In the genomic region with DNA sequence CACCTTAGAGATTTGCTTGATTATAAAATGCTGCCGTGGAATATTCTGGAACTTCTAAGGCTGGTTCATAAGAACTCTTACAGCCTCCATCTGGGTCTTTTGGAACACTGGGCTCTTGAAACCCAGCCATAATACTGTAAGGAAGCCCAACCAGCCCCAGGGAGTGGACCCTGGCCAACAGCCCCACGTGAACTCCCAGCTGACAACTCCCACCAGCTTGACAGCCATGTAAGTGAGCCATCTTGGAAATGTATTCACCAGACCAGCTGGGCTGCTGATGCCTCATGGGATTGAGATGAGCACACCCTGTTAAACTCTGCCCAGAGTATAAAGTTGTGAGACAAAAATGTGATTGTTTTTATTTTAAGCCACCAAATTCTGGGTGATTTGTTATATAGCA, we compare ENCODE assay signal across 17 cellular contexts.
DNase-seq lines count a peak whose midpoint lies in the region; ATAC-seq and TF ChIP-seq lines count a peak whose summit lies in the region.
"Had no signal": no experiment of that assay in that cellular context is flagged by ENCODE, and none has a peak within 500 bp of the region (broad histone marks: within the 10 kb centered on the region; RNA-seq: fewer than 3 reads in every experiment).

No MANE protein-coding gene starts in this region.

- H3K23ac ChIP-seq in neuronal stem cell (ENCODE audit: low read depth, low read length, poor library complexity): no peak overlapping the region

- H3K4ac ChIP-seq in neuronal stem cell (ENCODE audit: low read length): no peak overlapping the region

- H3K27ac ChIP-seq in heart left ventricle (no peak overlapping the region), heart right ventricle (peak overlapping the region in 1 of 10 donors; percentile 6), neuronal stem cell (replicated peaks; ENCODE audit: low read length) (no peak overlapping the region)
- H3K27ac ChIP-seq: GM23248 had no signal

- no peak overlapping the region for H4K8ac ChIP-seq in neuronal stem cell (ENCODE audit: low read depth, low read length)

- no peak overlapping the region for H2AFZ ChIP-seq in neuronal stem cell (ENCODE audit: low read length)
- H2AFZ ChIP-seq: GM23248 had no signal

- no peak overlapping the region for H2BK5ac ChIP-seq in neuronal stem cell (ENCODE audit: low read length)

- DNase-seq in heart left ventricle (peak in 4 of 5 donors; percentile 46 to 65 (median 58)), heart right ventricle (peak; percentile 18 to 51), left ventricle myocardium superior (peak; percentile 76), neuronal stem cell (ENCODE audit: low spot score) (no peak), NCI-H2107 treated with DMSO at 0.1 percent for 48 hours (lab: John Stamatoyannopoulos, UW; ENCODE audit: unreplicated experiment) (no peak)
- DNase-seq in effector CD4-positive, alpha-beta T cell: no peak
- DNase-seq: C1 segment of cervical spinal cord; Calu3; CD4-positive, alpha-beta memory T cell; COR-L47; DMS53; DMS79 treated with DMSO at 0.1 percent for 48 hours; GF-D8; GM23248; H7; HCEC 1CT had no signal

- H3K4me3 ChIP-seq in heart left ventricle (no peak overlapping the region), heart right ventricle (no peak overlapping the region), neuronal stem cell (ENCODE audit: low read length in 2 of 2) (no peak overlapping the region)
- H3K4me3 ChIP-seq: GM23248 had no signal

- H2BK120ac ChIP-seq in neuronal stem cell (ENCODE audit: low read depth, low read length): no peak overlapping the region

- 47 to 66% (median 62%) methylated on average over 2 of the region's 2 CpGs for WGBS in heart left ventricle, 4 donors
- WGBS in heart right ventricle, 2 donors: 46 to 65% methylated on average over 2 of the region's 2 CpGs
- WGBS in neuronal stem cell (ENCODE audit: extremely low coverage in 2 of 2, insufficient read length in 2 of 2, insufficient replicate concordance in 1 of 2), 2 donors: no CpG with 5 or more reads among the region's 2 CpGs

- no peak overlapping the region for H3K4me2 ChIP-seq in neuronal stem cell (ENCODE audit: insufficient read depth, low read length, poor library complexity, severe bottlenecking)

- H3K9ac ChIP-seq in neuronal stem cell (ENCODE audit: low read depth, low read length, poor library complexity): no peak overlapping the region
- H3K9ac ChIP-seq: GM23248 had no signal

- intact Hi-C loops in heart left ventricle (cut with DNase I) (no loop called here), heart right ventricle (cut with DNase I) (loop anchor here in 1 of 10 donors (10.0 kb wide), 1 partner anchor 62 kb away; no protein-coding TSS in a partner anchor), left ventricle myocardium superior (cut with micrococcal nuclease) (no loop called here)

- peak overlapping the region; percentile 3 for H3K14ac ChIP-seq in neuronal stem cell (ENCODE audit: low read length)

- no peaks in the 10 kb centered on the region for H3K79me1 ChIP-seq in neuronal stem cell (ENCODE audit: low read depth, low read length)

- H3K9me3 ChIP-seq in heart left ventricle (peaks cover 0 to 11% (median 0%) of the 10 kb centered on the region in 12 donors), heart right ventricle (peaks cover 0 to 14% (median 0%) of the 10 kb centered on the region in 11 donors), neuronal stem cell (replicated peaks in 1 of 2; ENCODE audit: control insufficient read depth in 2 of 2, insufficient read depth in 1 of 2, low read depth in 1 of 2, low read length in 2 of 2) (peaks cover 0 to 3% of the 10 kb centered on the region in 2 donors)

- no peak overlapping the region for H3K18ac ChIP-seq in neuronal stem cell (ENCODE audit: low read length)

- no peak for TF ChIP-seq POLR2A in heart left ventricle (IDR thresholded peaks at IDR 0.05)

- H2BK12ac ChIP-seq in neuronal stem cell (ENCODE audit: low read length): no peak overlapping the region

- no peak overlapping the region for H2BK15ac ChIP-seq in neuronal stem cell (ENCODE audit: low read length)

- no peaks in the 10 kb centered on the region for H3K4me1 ChIP-seq in heart left ventricle
- H3K4me1 ChIP-seq in heart right ventricle: no peaks in the 10 kb centered on the region
- no peaks in the 10 kb centered on the region for H3K4me1 ChIP-seq in neuronal stem cell (ENCODE audit: control insufficient read depth in 2 of 2, insufficient read depth in 1 of 2, low read depth in 1 of 2, low read length in 2 of 2)

- H3K27me3 ChIP-seq in heart left ventricle (no peaks in the 10 kb centered on the region), heart right ventricle (no peaks in the 10 kb centered on the region), neuronal stem cell (ENCODE audit: control insufficient read depth in 3 of 3, insufficient read depth in 3 of 3, low read depth in 1 of 3, low read length in 3 of 3) (no peaks in the 10 kb centered on the region)

- H3K36me3 ChIP-seq in heart left ventricle (no peaks in the 10 kb centered on the region), heart right ventricle (no peaks in the 10 kb centered on the region), neuronal stem cell (replicated peaks in 1 of 2; ENCODE audit: control insufficient read depth in 2 of 2, insufficient read depth in 2 of 2, low read length in 2 of 2) (no peaks in the 10 kb centered on the region)

- TF ChIP-seq CTCF in heart left ventricle (IDR thresholded peaks at IDR 0.05): no peak
- no peak for TF ChIP-seq CTCF in heart right ventricle (IDR thresholded peaks at IDR 0.05)

- peak; percentile 61 to 81 (median 68) for ATAC-seq in heart left ventricle
- ATAC-seq in heart right ventricle: peak in 7 of 8 donors; percentile 61 to 88 (median 78)
- ATAC-seq in left ventricle myocardium superior: peak; percentile 96
- ATAC-seq in GM21526 (IDR thresholded peaks at IDR 0.05; ENCODE audit: low FRiP score, unreplicated experiment): no peak

- H4K91ac ChIP-seq in neuronal stem cell (ENCODE audit: low read depth, low read length, poor library complexity): no peak overlapping the region

- no peak overlapping the region for H2AK5ac ChIP-seq in neuronal stem cell (ENCODE audit: low read depth, low read length)

Comparison
In these comparisons a context has a peak if more than half of its experiments do, and no peak if none do; other contexts are left out.
1. DNase-seq: peak in heart left ventricle (4 of 5), heart right ventricle (2 of 2) and left ventricle myocardium superior (single experiment); none in neuronal stem cell (single experiment), NCI-H2107 treated with DMSO at 0.1 percent for 48 hours (single experiment) and effector CD4-positive, alpha-beta T cell (single experiment).